16 cellular contexts compared by ENCODE assay signal in the genomic region with DNA sequence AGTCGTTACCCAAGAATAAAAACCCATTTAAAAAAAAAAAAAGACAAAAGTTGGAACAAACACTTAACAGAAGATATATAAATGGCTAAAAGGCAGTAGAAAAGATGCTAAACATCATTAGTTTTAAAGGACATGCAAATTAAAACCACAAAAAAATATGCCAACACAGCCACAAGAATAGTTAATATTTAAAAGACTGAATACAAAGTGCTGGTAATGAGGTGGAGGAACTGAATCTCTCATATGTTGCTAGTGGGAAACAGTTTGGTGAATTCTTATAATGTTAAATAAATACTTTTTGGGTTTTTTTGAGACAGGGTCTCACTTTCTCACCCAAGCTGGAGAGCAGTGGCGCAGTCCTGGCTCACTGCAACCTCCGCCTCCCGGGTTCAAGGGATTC. TPM values are rescaled to one million over a fixed set of nuclear protein-coding genes. Genes with fewer than 3 reads are reported as not detected.
DNase-seq lines count a peak whose midpoint lies in the region; ATAC-seq, FAIRE-seq and TF ChIP-seq lines count a peak whose summit lies in the region.
"Had no signal": no experiment of that assay in that cellular context is flagged by ENCODE, and none has a peak within 500 bp of the region (broad histone marks: within the 10 kb centered on the region; RNA-seq: fewer than 3 reads in every experiment).

No MANE protein-coding gene starts in this region.

- no peaks in the 10 kb centered on the region for H3K4me1 ChIP-seq in GM12878 (ENCODE audit: control insufficient read depth, insufficient read depth, low read length)
- no peaks in the 10 kb centered on the region for H3K4me1 ChIP-seq in SJCRH30
- H3K4me1 ChIP-seq: upper lobe of left lung had no signal

- no peak for TF ChIP-seq RAD21 in GM12878 (IDR thresholded peaks at IDR 0.05; ENCODE audit: insufficient read depth, low read depth, low read length)

- BruUV-seq in GM12878 (replicated peaks; lab: Mats Ljungman, UMichigan) = no TSS peak

- no peak overlapping the region for H2AFZ ChIP-seq in GM12878 (ENCODE audit: control insufficient read depth, low read depth, low read length)

- H3K4me2 ChIP-seq in GM12878 (ENCODE audit: control insufficient read depth, insufficient read depth) = no peak overlapping the region

- WGBS in GM12878 (ENCODE audit: insufficient coverage, insufficient replicate concordance, low lambda C conversion rate, missing lambda C conversion rate) = 99% methylated on average over 4 of the region's 4 CpGs

- ATAC-seq in GM18907 (IDR thresholded peaks at IDR 0.05; ENCODE audit: unreplicated experiment) = peak; percentile 93
- peak; percentile 70 for ATAC-seq in GM21528 (IDR thresholded peaks at IDR 0.05; ENCODE audit: low FRiP score, unreplicated experiment)
- ATAC-seq in HG03097 (IDR thresholded peaks at IDR 0.05; ENCODE audit: low FRiP score, unreplicated experiment) = peak; percentile 73
- peak; percentile 78 for ATAC-seq in GM12878
- ATAC-seq: activated naive CD4-positive, alpha-beta T cell treated with anti-CD3 and anti-CD28 coated beads, Interleukin-2, amount 50 U/mL, for 72 hours; effector memory CD8-positive, alpha-beta T cell; right lobe of liver had no signal

- DNase-seq in GM12878 (ENCODE audit: low read depth, low spot score) = no peak
- DNase-seq in SJCRH30 = no peak
- no peak for DNase-seq in activated CD4-positive, alpha-beta T cell treated with anti-CD3 and anti-CD28 coated beads, Interleukin-2, amount 50 U/mL, for 48 hours
- no peak for DNase-seq in SKM-1 treated with dmso at 0.1 percent for 144 hours (lab: John Stamatoyannopoulos, UW; ENCODE audit: unreplicated experiment)
- no peak for DNase-seq in NCI-H2029 treated with DMSO at 0.1 percent for 48 hours (lab: John Stamatoyannopoulos, UW)
- DNase-seq: effector memory CD8-positive, alpha-beta T cell; foreskin fibroblast; IMR-90; NCI-H1105; right lobe of liver; stimulated activated CD4-positive, alpha-beta T cell treated with anti-CD3 and anti-CD28 coated beads, Interleukin-4, amount 100 ng/mL, for 1 hour; upper lobe of left lung had no signal

- in situ Hi-C loops in GM12878 (cut with MboI) = no loop called here

- H3K4me3 ChIP-seq in GM12878 = no peak overlapping the region
- no peak overlapping the region for H3K4me3 ChIP-seq in SJCRH30
- H3K4me3 ChIP-seq: right lobe of liver, upper lobe of left lung had no signal

- TF ChIP-seq CTCF in GM12878 (IDR thresholded peaks at IDR 0.05 in 2 of 3, conservative IDR thresholded peaks at IDR 0.05 in 1 of 3; ENCODE audit: control insufficient read depth in 2 of 3, extremely low read depth in 1 of 3, insufficient read depth in 1 of 3, low read depth in 3 of 3, low read length in 3 of 3) = no peak

- no peak for FAIRE-seq in GM12878 (lab: Jason Lieb, UNC)

- H3K79me2 ChIP-seq in GM12878 (ENCODE audit: control insufficient read depth, insufficient read depth, low read length) = peaks cover 44% of the 10 kb centered on the region

- no peaks in the 10 kb centered on the region for H4K20me1 ChIP-seq in GM12878 (ENCODE audit: control insufficient read depth, insufficient read depth)

- no peaks in the 10 kb centered on the region for H3K36me3 ChIP-seq in GM12878 (ENCODE audit: control insufficient read depth in 2 of 2, insufficient read depth in 2 of 2, low read length in 1 of 2)
- H3K36me3 ChIP-seq in SJCRH30 = no peaks in the 10 kb centered on the region
- H3K36me3 ChIP-seq: right lobe of liver, upper lobe of left lung had no signal

- H3K9ac ChIP-seq in GM12878 (ENCODE audit: control insufficient read depth, insufficient read depth, low read length) = no peak overlapping the region

- no peaks in the 10 kb centered on the region for H3K27me3 ChIP-seq in GM12878 (replicated peaks in 1 of 2; ENCODE audit: control insufficient read depth in 2 of 2, insufficient read depth in 2 of 2, low read length in 1 of 2)
- H3K27me3 ChIP-seq in SJCRH30 = no peaks in the 10 kb centered on the region
- H3K27me3 ChIP-seq: right lobe of liver, upper lobe of left lung had no signal

- intact Hi-C loops in GM12878 (cut with micrococcal nuclease; ENCODE audit: unreplicated experiment) = no loop called here

- H3K27ac ChIP-seq in GM12878 (ENCODE audit: control insufficient read depth, insufficient read depth) (no peak overlapping the region), SJCRH30 (no peak overlapping the region)
- H3K27ac ChIP-seq: right lobe of liver, upper lobe of left lung had no signal

- SMC1A ChIA-PET in GM12878 (lab: Charles Lee; ENCODE audit: uncharacterized antibody, unreplicated experiment) = interaction anchor here (1.1 to 1.2 kb wide), 2 partner anchors 8 to 9 kb away, joined by 3 read pairs; no protein-coding TSS in a partner anchor

- CTCF ChIA-PET in GM12878 (lab: Yijun Ruan, JAX) = interaction anchor here (1.0 to 2.0 kb wide), 4 partner anchors 11 to 48 kb away, joined by 3 to 5 read pairs (median 4); no protein-coding TSS in a partner anchor

- POLR2A ChIA-PET in GM12878 (lab: Charles Lee) = interaction anchor here (0.6 to 1.6 kb wide), 2 partner anchors 12 to 17 kb away, joined by 3 to 5 read pairs; no protein-coding TSS in a partner anchor

- no peak for TF ChIP-seq EP300 in GM12878 (IDR thresholded peaks at IDR 0.05; ENCODE audit: borderline replicate concordance in 1 of 2, control insufficient read depth in 1 of 2, low read depth in 2 of 2, low read length in 2 of 2)

- RAD21 ChIA-PET in GM12878 (lab: Charles Lee; ENCODE audit: unreplicated experiment) = interaction anchor here (1.1 kb wide), 1 partner anchor 13 kb away, joined by 3 read pairs; no protein-coding TSS in a partner anchor

- H3K9me3 ChIP-seq in GM12878 (replicated peaks; ENCODE audit: control insufficient read depth, insufficient read depth, low read length) = no peaks in the 10 kb centered on the region; the same call in 2 of the 3 replicates
- H3K9me3 ChIP-seq in SJCRH30 (replicated peaks) = no peaks in the 10 kb centered on the region
- H3K9me3 ChIP-seq: right lobe of liver, upper lobe of left lung had no signal

- no peak for TF ChIP-seq POLR2A in GM12878 (IDR thresholded peaks at IDR 0.05; ENCODE audit: low read depth, low read length)

TF ChIP-seq in GM12878, 131 proteins besides CTCF, POLR2A, EP300 and RAD21 (continues in another document):
- TF ChIP-seq, protein P1, sequence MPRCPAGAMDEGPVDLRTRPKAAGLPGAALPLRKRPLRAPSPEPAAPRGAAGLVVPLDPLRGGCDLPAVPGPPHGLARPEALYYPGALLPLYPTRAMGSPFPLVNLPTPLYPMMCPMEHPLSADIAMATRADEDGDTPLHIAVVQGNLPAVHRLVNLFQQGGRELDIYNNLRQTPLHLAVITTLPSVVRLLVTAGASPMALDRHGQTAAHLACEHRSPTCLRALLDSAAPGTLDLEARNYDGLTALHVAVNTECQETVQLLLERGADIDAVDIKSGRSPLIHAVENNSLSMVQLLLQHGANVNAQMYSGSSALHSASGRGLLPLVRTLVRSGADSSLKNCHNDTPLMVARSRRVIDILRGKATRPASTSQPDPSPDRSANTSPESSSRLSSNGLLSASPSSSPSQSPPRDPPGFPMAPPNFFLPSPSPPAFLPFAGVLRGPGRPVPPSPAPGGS (IDR thresholded peaks at IDR 0.05; ENCODE audit: borderline replicate concordance, insufficient read depth, low read depth, low read length, poor library complexity, severe bottlenecking) = no peak
- TF ChIP-seq ZNF24 (IDR thresholded peaks at IDR 0.05) (no peak), RBBP5 (conservative IDR thresholded peaks at IDR 0.05) (no peak), POLR2AphosphoS5 (IDR thresholded peaks at IDR 0.05; ENCODE audit: low read length) (no peak), SUPT20H (IDR thresholded peaks at IDR 0.05; ENCODE audit: borderline replicate concordance, control insufficient read depth, low read depth, low read length) (no peak), RAD51 (IDR thresholded peaks at IDR 0.05) (no peak), NFIC (IDR thresholded peaks at IDR 0.05; ENCODE audit: low read depth, low read length) (no peak)

RNA-seq across cellular contexts. Expression of a gene that starts 10.0 kb away (rescaled TPM):
- 38.1 and 39.8 TPM in 2 replicates for total RNA-seq in GM12878 (2013; cell fraction: nucleolus; rRNA removed)
- total RNA-seq in GM12878 (2014; rRNA removed) (27.5 and 32.5 TPM in 2 replicates), GM12878 (2014; rRNA removed; fragmentation: Illumina TruSeq; extraction: Trizol) (39.1 and 39.4 TPM in 2 replicates), GM12878 (2021) (21.4 and 22.0 TPM in 2 replicates)
- 5.4 TPM for polyA plus RNA-seq in GM12878 (2011; ENCODE audit: low read depth)
- polyA plus RNA-seq in GM12878 (2011; rRNA removed) (29.4 and 55.8 TPM in 2 replicates), GM12878 (2014; fragmentation: Illumina TruSeq; extraction: Trizol) (34.2 and 48.0 TPM in 2 replicates), GM12878 (2014; fragmentation: Nextera tagmentation; extraction: Ambion mirVana) (10 to 100 TPM; 26.1 to 44.3 TPM), GM12878 (2014; rRNA removed) (15.7 and 19.5 TPM in 2 replicates), GM12878 (2016; fragmentation: Nextera tagmentation; extraction: Ambion mirVana) (10 to 100 TPM; 32.4 to 34.5 TPM)
- polyA plus RNA-seq in GM12878 (2011; cell fraction: cytosol; rRNA removed) = 7.7 and 9.6 TPM in 2 replicates
- polyA plus RNA-seq in GM12878 (2011; cell fraction: nucleus; rRNA removed) = 11.3 and 16.7 TPM in 2 replicates
- 9.2 and 12.6 TPM in 2 replicates for polyA plus RNA-seq in GM12878 (2012)
- polyA minus RNA-seq in GM12878 (2011; rRNA and poly(A)+ RNA removed) = 12.5 and 14.3 TPM in 2 replicates
- polyA minus RNA-seq in GM12878 (2011; cell fraction: cytosol; rRNA and poly(A)+ RNA removed) = 8.0 and 8.7 TPM in 2 replicates
- polyA minus RNA-seq in GM12878 (2011; cell fraction: nucleus; rRNA and poly(A)+ RNA removed) = 9.9 and 10.9 TPM in 2 replicates
- total RNA-seq in SJCRH30 (2014; rRNA removed; shearing (Covaris generic)) = 33.8 and 39.4 TPM in 2 replicates

RNA-seq across cellular contexts. Expression of a gene that starts 25.8 kb away (rescaled TPM):
- 679 and 699 TPM in 2 replicates for total RNA-seq in GM12878 (2013; cell fraction: nucleolus; rRNA removed)
- total RNA-seq in GM12878 (2014; rRNA removed) (143 and 161 TPM in 2 replicates), GM12878 (2014; rRNA removed; fragmentation: Illumina TruSeq; extraction: Trizol) (206 and 215 TPM in 2 replicates), GM12878 (2021) (139 and 144 TPM in 2 replicates)
- 67.0 TPM for polyA plus RNA-seq in GM12878 (2011; ENCODE audit: low read depth)
- polyA plus RNA-seq in GM12878 (2011; rRNA removed) (424 and 447 TPM in 2 replicates), GM12878 (2014; fragmentation: Illumina TruSeq; extraction: Trizol) (267 and 397 TPM in 2 replicates), GM12878 (2014; fragmentation: Nextera tagmentation; extraction: Ambion mirVana) (100 to 1,000 TPM in 1 of 2 experiments, 10 to 100 TPM in 1; 83.0 to 109 TPM), GM12878 (2014; rRNA removed) (185 and 210 TPM in 2 replicates), GM12878 (2016; fragmentation: Nextera tagmentation; extraction: Ambion mirVana) (100 to 1,000 TPM; 207 to 219 TPM)
- polyA plus RNA-seq in GM12878 (2011; cell fraction: cytosol; rRNA removed) = 210 and 228 TPM in 2 replicates
- 782 and 792 TPM in 2 replicates for polyA plus RNA-seq in GM12878 (2011; cell fraction: nucleus; rRNA removed)
- 144 and 155 TPM in 2 replicates for polyA plus RNA-seq in GM12878 (2012)
- polyA minus RNA-seq in GM12878 (2011; rRNA and poly(A)+ RNA removed) = 241 and 282 TPM in 2 replicates
- polyA minus RNA-seq in GM12878 (2011; cell fraction: cytosol; rRNA and poly(A)+ RNA removed) = 69.1 and 84.6 TPM in 2 replicates
- polyA minus RNA-seq in GM12878 (2011; cell fraction: nucleus; rRNA and poly(A)+ RNA removed) = 291 and 367 TPM in 2 replicates
- 125 and 173 TPM in 2 replicates for total RNA-seq in SJCRH30 (2014; rRNA removed; shearing (Covaris generic))
